In the genomic region with DNA sequence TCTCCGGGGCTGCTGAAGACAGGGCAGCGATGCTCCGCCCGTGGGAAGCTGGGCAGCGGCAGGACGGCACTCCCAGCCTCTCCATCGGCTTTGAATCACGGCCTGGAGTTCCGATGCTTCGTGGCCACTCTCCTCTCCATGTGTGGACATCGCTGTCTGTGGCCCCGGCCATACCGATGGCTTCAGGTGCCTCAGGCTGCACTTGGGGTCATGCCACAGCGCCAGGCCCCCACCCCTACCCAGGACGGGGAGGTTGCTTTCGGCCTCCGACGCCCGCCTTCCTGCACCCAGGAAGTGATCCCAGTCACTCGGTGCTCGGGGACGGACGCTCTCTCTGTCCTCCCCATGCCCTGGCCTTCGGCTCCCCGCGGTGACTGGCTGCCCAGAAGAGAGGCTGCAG, we compare ENCODE assay signal across 30 cellular contexts.
"Had no signal": no experiment of that assay in that cellular context is flagged by ENCODE, and none has a peak within 500 bp of the region (broad histone marks: within the 10 kb centered on the region; RNA-seq: fewer than 3 reads in every experiment).

No MANE protein-coding gene starts in this region.

- H3K27ac ChIP-seq: heart right ventricle, hepatocyte, neural progenitor cell, ovary, right atrium auricular region, skin epidermis, suprapubic skin, thoracic aorta, tibial artery, upper lobe of right lung had no signal

- H3K9me3 Mint-ChIP-seq: mesothelial cell of epicardium; naive B cell; natural killer cell; nephron progenitor cell; neural progenitor cell; stimulated activated naive CD8-positive, alpha-beta T cell treated with anti-CD3 and anti-CD28 coated beads, Interleukin-15, Interleukin-2, amounts not matched to agents 100 ng/mL and 50 ng/mL, for 24 hours had no signal

- DNase-seq: heart right ventricle; islet precursor cell; kidney glomerular epithelial cell; left cardiac atrium; mesendoderm; naive B cell; natural killer cell; nephron progenitor cell; stimulated activated CD4-positive, alpha-beta T cell treated with anti-CD3 and anti-CD28 coated beads, Interleukin-12 subunit alpha, Interleukin-12 subunit beta, amount 100 ng/mL, for 4 hours; stimulated activated CD4-positive, alpha-beta T cell treated with anti-CD3 and anti-CD28 coated beads, Interleukin-15, amount 100 ng/mL, for 24 hours; stimulated activated CD4-positive, alpha-beta T cell treated with anti-CD3 and anti-CD28 coated beads, Interleukin-2, amount 100 ng/mL, for 24 hours; stimulated activated CD4-positive, alpha-beta T cell treated with anti-CD3 and anti-CD28 coated beads, Interleukin-4, amount 100 ng/mL, for 1 hour; stimulated activated naive CD4-positive, alpha-beta T cell; tibial artery; trophoblast cell; upper lobe of right lung had no signal

- H3K4me3 Mint-ChIP-seq: mesothelial cell of epicardium; naive B cell; natural killer cell; nephron progenitor cell; neural progenitor cell; stimulated activated naive CD8-positive, alpha-beta T cell treated with anti-CD3 and anti-CD28 coated beads, Interleukin-15, Interleukin-2, amounts not matched to agents 100 ng/mL and 50 ng/mL, for 24 hours had no signal

- H3K4me2 ChIP-seq: hepatocyte, neural progenitor cell had no signal

- ATAC-seq: left cardiac atrium, left lobe of liver, natural killer cell, sciatic nerve, upper lobe of right lung had no signal

- H3K4me1 ChIP-seq: neural progenitor cell, right atrium auricular region, tibial artery, upper lobe of right lung had no signal

- H3K27ac Mint-ChIP-seq: mesothelial cell of epicardium; natural killer cell; nephron progenitor cell; progenitor cell of endocrine pancreas; stimulated activated naive CD8-positive, alpha-beta T cell treated with anti-CD3 and anti-CD28 coated beads, Interleukin-15, Interleukin-2, amounts not matched to agents 100 ng/mL and 50 ng/mL, for 24 hours had no signal

- H2AFZ ChIP-seq: hepatocyte, neural progenitor cell had no signal

- H3K79me2 ChIP-seq: hepatocyte had no signal

- H3K4me3 ChIP-seq: heart right ventricle, hepatocyte, lung, neural progenitor cell, ovary, right atrium auricular region, skin epidermis, suprapubic skin, thoracic aorta, tibial artery, upper lobe of right lung had no signal

- FAIRE-seq: urothelium cell line had no signal

- H3K4me1 Mint-ChIP-seq: naive B cell, natural killer cell had no signal

- H3K36me3 ChIP-seq: heart right ventricle, neural progenitor cell, ovary, right atrium auricular region, suprapubic skin, thoracic aorta, tibial artery, upper lobe of right lung had no signal

- H3K27me3 ChIP-seq: hepatocyte, neural progenitor cell, ovary, right atrium auricular region, upper lobe of right lung had no signal

- H3K9ac ChIP-seq: neural progenitor cell had no signal

- H3K9me3 ChIP-seq: heart right ventricle, ovary, right atrium auricular region, suprapubic skin, thoracic aorta, tibial artery, upper lobe of right lung had no signal

- H3K36me3 Mint-ChIP-seq: mesothelial cell of epicardium, naive B cell, natural killer cell, neural progenitor cell had no signal

- H3K27me3 Mint-ChIP-seq: stimulated activated naive CD8-positive, alpha-beta T cell treated with anti-CD3 and anti-CD28 coated beads, Interleukin-15, Interleukin-2, amounts not matched to agents 100 ng/mL and 50 ng/mL, for 24 hours had no signal
